Comparison of ENCODE assay signal across 28 cellular contexts in genomic region chr7:142332421-142332820, GRCh38.
"Had no signal": no experiment of that assay in that cellular context is flagged by ENCODE, and none has a peak within 500 bp of the region (broad histone marks: within the 10 kb centered on the region; RNA-seq: fewer than 3 reads in every experiment).

No MANE protein-coding gene starts in this region.

- H3K27me3 Mint-ChIP-seq: brain had no signal

- H3K27me3 ChIP-seq: neural progenitor cell, vagina had no signal

- H3K9me3 ChIP-seq: left ventricle myocardium inferior, sigmoid colon, stomach, thoracic aorta, vagina had no signal

- H3K4me1 ChIP-seq: left ventricle myocardium inferior, sigmoid colon, stomach, vagina had no signal

- H3K36me3 Mint-ChIP-seq: brain; immature natural killer cell; mesothelial cell of epicardium; naive thymus-derived CD8-positive, alpha-beta T cell; neural progenitor cell; stimulated activated memory B cell treated with anti-CD40 and anti-IgM and Interleukin-4, amounts not matched to agents 10 μg/mL and 1 μg/mL and 100 μg/mL, for 72 hours; type B pancreatic cell had no signal

- H3K9ac ChIP-seq: neural progenitor cell had no signal

- H3K4me2 ChIP-seq: hepatocyte, neural progenitor cell, smooth muscle cell had no signal

- H3K27ac ChIP-seq: foreskin keratinocyte, hepatocyte, left ventricle myocardium inferior, neural progenitor cell, sigmoid colon, stomach, thoracic aorta, vagina had no signal

- H3K79me2 ChIP-seq: hepatocyte had no signal

- H3K27ac Mint-ChIP-seq: activated B cell treated with CpG ODN at 0.5 μM for 24 hours; activated CD8-positive, alpha-beta T cell treated with anti-CD3 and anti-CD28 coated beads, Interleukin-2, amount 10 ng/mL, durations not matched to agents 7 days and 5 days; activated T-helper 17 cell treated with anti-CD3 and anti-CD28 coated beads, Interleukin-2, amount 50 U/mL, for 72 hours; brain; dendritic cell treated with granulocyte-macrophage colony-stimulating factor and Interleukin-4, amounts not matched to agents 40 ng/mL and 50 ng/mL, for 4 days; immature natural killer cell; mesothelial cell of epicardium; naive thymus-derived CD8-positive, alpha-beta T cell; neural progenitor cell; progenitor cell of endocrine pancreas; stimulated activated memory B cell treated with anti-CD40 and anti-IgM and Interleukin-4, amounts not matched to agents 10 μg/mL and 1 μg/mL and 100 μg/mL, for 72 hours; T-helper 17 cell; type B pancreatic cell had no signal

- H3K36me3 ChIP-seq: left ventricle myocardium inferior, neural progenitor cell, sigmoid colon, stomach, thoracic aorta, vagina had no signal

- H3K4me1 Mint-ChIP-seq: activated T-helper 17 cell treated with anti-CD3 and anti-CD28 coated beads, Interleukin-2, amount 50 U/mL, for 72 hours; immature natural killer cell; mesothelial cell of epicardium; stimulated activated memory B cell treated with anti-CD40 and anti-IgM and Interleukin-4, amounts not matched to agents 10 μg/mL and 1 μg/mL and 100 μg/mL, for 72 hours; T-helper 17 cell had no signal

- H3K4me3 Mint-ChIP-seq: activated B cell treated with CpG ODN at 0.5 μM for 24 hours; activated CD8-positive, alpha-beta T cell treated with anti-CD3 and anti-CD28 coated beads, Interleukin-2, amount 10 ng/mL, durations not matched to agents 7 days and 5 days; activated T-helper 17 cell treated with anti-CD3 and anti-CD28 coated beads, Interleukin-2, amount 50 U/mL, for 72 hours; brain; dendritic cell treated with granulocyte-macrophage colony-stimulating factor and Interleukin-4, amounts not matched to agents 40 ng/mL and 50 ng/mL, for 4 days; immature natural killer cell; mesothelial cell of epicardium; naive thymus-derived CD8-positive, alpha-beta T cell; neural progenitor cell; stimulated activated memory B cell treated with anti-CD40 and anti-IgM and Interleukin-4, amounts not matched to agents 10 μg/mL and 1 μg/mL and 100 μg/mL, for 72 hours; T-helper 17 cell; type B pancreatic cell had no signal

- H3K9me3 Mint-ChIP-seq: activated B cell treated with CpG ODN at 0.5 μM for 24 hours; activated T-helper 17 cell treated with anti-CD3 and anti-CD28 coated beads, Interleukin-2, amount 50 U/mL, for 72 hours; dendritic cell treated with granulocyte-macrophage colony-stimulating factor and Interleukin-4, amounts not matched to agents 40 ng/mL and 50 ng/mL, for 4 days; immature natural killer cell; mesothelial cell of epicardium; naive thymus-derived CD8-positive, alpha-beta T cell; neural progenitor cell; stimulated activated memory B cell treated with anti-CD40 and anti-IgM and Interleukin-4, amounts not matched to agents 10 μg/mL and 1 μg/mL and 100 μg/mL, for 72 hours; type B pancreatic cell had no signal

- ATAC-seq: activated CD8-positive, alpha-beta T cell treated with anti-CD3 and anti-CD28 coated beads, Interleukin-2, amount 10 ng/mL, durations not matched to agents 7 days and 5 days; activated T-helper 17 cell treated with anti-CD3 and anti-CD28 coated beads, Interleukin-2, amount 50 U/mL, for 72 hours; foreskin keratinocyte; naive thymus-derived CD8-positive, alpha-beta T cell; stimulated activated memory B cell treated with anti-CD40 and anti-IgM and Interleukin-4, amounts not matched to agents 10 μg/mL and 1 μg/mL and 100 μg/mL, for 72 hours; T-helper 17 cell had no signal

- DNase-seq: activated B cell treated with CpG ODN at 0.5 μM for 24 hours; activated CD4-positive, alpha-beta T cell treated with anti-CD3 and anti-CD28 coated beads for 48 hours; activated CD8-positive, alpha-beta T cell treated with anti-CD3 and anti-CD28 coated beads, Interleukin-2, amount 10 ng/mL, durations not matched to agents 7 days and 5 days; aorta; effector CD8-positive, alpha-beta T cell; erythroblast; foreskin keratinocyte; immature natural killer cell; kidney glomerular epithelial cell; left ventricle myocardium inferior; naive thymus-derived CD8-positive, alpha-beta T cell; retina; sigmoid colon; stimulated activated CD4-positive, alpha-beta T cell treated with anti-CD3 and anti-CD28 coated beads, Interleukin-15, amount 100 ng/mL, for 24 hours; stomach; T-helper 17 cell had no signal

- H2AFZ ChIP-seq: hepatocyte, neural progenitor cell had no signal

- H3K4me3 ChIP-seq: hepatocyte, left ventricle myocardium inferior, neural progenitor cell, sigmoid colon, smooth muscle cell, stomach, thoracic aorta, vagina had no signal
